Comparison of ENCODE assay signal across 13 cellular contexts in the genomic region with DNA sequence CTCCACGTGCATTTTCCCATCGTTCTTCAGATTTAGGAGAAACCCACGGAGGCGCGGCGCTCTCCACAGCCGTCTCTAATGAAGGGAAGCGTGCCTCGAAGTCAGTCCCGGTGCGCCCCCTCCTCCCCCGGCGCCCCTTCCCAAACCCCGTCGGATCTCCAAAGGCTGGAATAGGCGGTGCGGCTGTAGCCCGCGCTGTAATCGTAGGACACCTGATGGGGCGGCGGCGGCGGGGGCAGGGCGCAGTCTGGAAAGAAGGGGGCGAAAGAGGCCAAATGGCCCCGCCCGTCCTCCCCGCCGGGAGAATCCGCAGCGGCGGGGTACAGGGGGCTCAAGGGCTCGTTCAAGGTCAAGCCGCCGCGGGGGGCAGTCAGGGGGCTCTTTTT. TPM values are rescaled to one million over a fixed set of nuclear protein-coding genes. Genes with fewer than 3 reads are reported as not detected.
DNase-seq lines count a peak whose midpoint lies in the region; ATAC-seq and TF ChIP-seq lines count a peak whose summit lies in the region.
"Had no signal": no experiment of that assay in that cellular context is flagged by ENCODE, and none has a peak within 500 bp of the region (broad histone marks: within the 10 kb centered on the region; RNA-seq: fewer than 3 reads in every experiment).

No MANE protein-coding gene starts in this region.

- peak overlapping the region; percentile 45 to 75 (median 60) for H3K4me3 ChIP-seq in esophagus squamous epithelium
- peak overlapping the region; percentile 59 for H3K4me3 ChIP-seq in neural progenitor cell

- no peak overlapping the region for H3K27ac Mint-ChIP-seq in activated naive CD8-positive, alpha-beta T cell
- no peak overlapping the region for H3K27ac Mint-ChIP-seq in activated naive CD8-positive, alpha-beta T cell treated with anti-CD3 and anti-CD28 coated beads, Interleukin-2, amount 50 U/mL, for 24 hours
- no peak overlapping the region for H3K27ac Mint-ChIP-seq in neural progenitor cell
- no peak overlapping the region for H3K27ac Mint-ChIP-seq in activated T-helper 2 cell treated with anti-CD3 and anti-CD28 coated beads, Interferon-gamma antibody, Interleukin-2, Interleukin-4, amounts not matched to agents 10 μg/mL and 5 μg/mL and 100 μg/mL, durations not matched to agents 14 hours and 24 hours and 36 hours
- H3K27ac Mint-ChIP-seq: activated naive CD4-positive, alpha-beta T cell treated with anti-CD3 and anti-CD28 coated beads, Interleukin-2, amount 10 ng/mL, durations not matched to agents 7 days and 5 days had no signal

- intact Hi-C loops in esophagus squamous epithelium (cut with DNase I) = no loop called here
- intact Hi-C loops in activated T-helper 2 cell treated with anti-CD3 and anti-CD28 coated beads, Interferon-gamma antibody, Interleukin-2, Interleukin-4, amounts not matched to agents 10 μg/mL and 5 μg/mL and 100 μg/mL, durations not matched to agents 14 hours and 24 hours and 36 hours (cut with micrococcal nuclease) = no loop called here

- H3K9me3 ChIP-seq in esophagus squamous epithelium (no peaks in the 10 kb centered on the region), neural progenitor cell (ENCODE audit: low read depth) (no peaks in the 10 kb centered on the region)

- WGBS in esophagus squamous epithelium, 2 donors = 29 to 37% methylated on average over 10 to 12 of the region's 37 CpGs

- peaks cover 36% of the 10 kb centered on the region for H4K20me1 ChIP-seq in neural progenitor cell (ENCODE audit: low read depth)

- TF ChIP-seq POLR2A in esophagus squamous epithelium (IDR thresholded peaks at IDR 0.05) = no peak

- peaks cover 40% of the 10 kb centered on the region for H3K27me3 Mint-ChIP-seq in activated naive CD8-positive, alpha-beta T cell
- H3K27me3 Mint-ChIP-seq in activated naive CD8-positive, alpha-beta T cell treated with anti-CD3 and anti-CD28 coated beads, Interleukin-2, amount 50 U/mL, for 24 hours = peaks cover 59% of the 10 kb centered on the region
- peaks cover 32% of the 10 kb centered on the region for H3K27me3 Mint-ChIP-seq in neural progenitor cell (ENCODE audit: insufficient read depth, low read depth)
- peaks cover 71% of the 10 kb centered on the region for H3K27me3 Mint-ChIP-seq in activated T-helper 2 cell treated with anti-CD3 and anti-CD28 coated beads, Interferon-gamma antibody, Interleukin-2, Interleukin-4, amounts not matched to agents 10 μg/mL and 5 μg/mL and 100 μg/mL, durations not matched to agents 14 hours and 24 hours and 36 hours (ENCODE audit: low read depth)

- H3K4me3 Mint-ChIP-seq in activated naive CD8-positive, alpha-beta T cell = peak overlapping the region; percentile 72
- no peak overlapping the region for H3K4me3 Mint-ChIP-seq in activated naive CD8-positive, alpha-beta T cell treated with anti-CD3 and anti-CD28 coated beads, Interleukin-2, amount 50 U/mL, for 24 hours
- peak overlapping the region; percentile 82 for H3K4me3 Mint-ChIP-seq in neural progenitor cell
- no peak overlapping the region for H3K4me3 Mint-ChIP-seq in activated T-helper 2 cell treated with anti-CD3 and anti-CD28 coated beads, Interferon-gamma antibody, Interleukin-2, Interleukin-4, amounts not matched to agents 10 μg/mL and 5 μg/mL and 100 μg/mL, durations not matched to agents 14 hours and 24 hours and 36 hours (ENCODE audit: low read depth)

- no peaks in the 10 kb centered on the region for H3K9me3 Mint-ChIP-seq in activated naive CD8-positive, alpha-beta T cell (ENCODE audit: low read depth)
- H3K9me3 Mint-ChIP-seq in activated naive CD8-positive, alpha-beta T cell treated with anti-CD3 and anti-CD28 coated beads, Interleukin-2, amount 50 U/mL, for 24 hours = no peaks in the 10 kb centered on the region
- no peaks in the 10 kb centered on the region for H3K9me3 Mint-ChIP-seq in neural progenitor cell
- H3K9me3 Mint-ChIP-seq in activated T-helper 2 cell treated with anti-CD3 and anti-CD28 coated beads, Interferon-gamma antibody, Interleukin-2, Interleukin-4, amounts not matched to agents 10 μg/mL and 5 μg/mL and 100 μg/mL, durations not matched to agents 14 hours and 24 hours and 36 hours = no peaks in the 10 kb centered on the region

- H3K79me2 ChIP-seq in neural progenitor cell (ENCODE audit: low read depth) = no peaks in the 10 kb centered on the region

- DNase-seq in activated naive CD8-positive, alpha-beta T cell treated with anti-CD3 and anti-CD28 coated beads, Interleukin-2, amount 50 U/mL, for 24 hours = no peak
- DNase-seq in esophagus squamous epithelium (lab: John Stamatoyannopoulos, UW) (no peak), neural progenitor cell (ENCODE audit: low spot score) (peak; percentile 50), ureter (ENCODE audit: low spot score) (peak; percentile 55), NCI-H1092 treated with DMSO at 0.1 percent for 48 hours (lab: John Stamatoyannopoulos, UW) (no peak), NCI-H2171 (lab: John Stamatoyannopoulos, UW) (no peak)
- no peak for DNase-seq in activated T-helper 2 cell treated with anti-CD3 and anti-CD28 coated beads, Interferon-gamma antibody, Interleukin-2, Interleukin-4, amounts not matched to agents 10 μg/mL and 5 μg/mL and 100 μg/mL, durations not matched to agents 14 hours and 24 hours and 36 hours (ENCODE audit: low spot score)
- DNase-seq: HCEC 1CT, NCI-H1694, RPMI8226 had no signal

- H3K27me3 ChIP-seq in esophagus squamous epithelium = peaks cover 0 to 77% (median 6%) of the 10 kb centered on the region in 4 donors
- peaks cover 100% of the 10 kb centered on the region for H3K27me3 ChIP-seq in neural progenitor cell

- H3K4me1 ChIP-seq in esophagus squamous epithelium = peaks cover 0 to 20% (median 0%) of the 10 kb centered on the region in 3 donors
- peaks cover 20% of the 10 kb centered on the region for H3K4me1 ChIP-seq in neural progenitor cell

- no peak for ATAC-seq in activated naive CD8-positive, alpha-beta T cell treated with anti-CD3 and anti-CD28 coated beads, Interleukin-2, amount 50 U/mL, for 24 hours

- peak overlapping the region; percentile 84 for H3K4me2 ChIP-seq in neural progenitor cell

- peaks cover 16% of the 10 kb centered on the region for H3K4me1 Mint-ChIP-seq in activated naive CD8-positive, alpha-beta T cell (ENCODE audit: low read depth)
- H3K4me1 Mint-ChIP-seq in activated naive CD8-positive, alpha-beta T cell treated with anti-CD3 and anti-CD28 coated beads, Interleukin-2, amount 50 U/mL, for 24 hours = peaks cover 2% of the 10 kb centered on the region
- H3K4me1 Mint-ChIP-seq in neural progenitor cell = peaks cover 41% of the 10 kb centered on the region
- H3K4me1 Mint-ChIP-seq in activated T-helper 2 cell treated with anti-CD3 and anti-CD28 coated beads, Interferon-gamma antibody, Interleukin-2, Interleukin-4, amounts not matched to agents 10 μg/mL and 5 μg/mL and 100 μg/mL, durations not matched to agents 14 hours and 24 hours and 36 hours (ENCODE audit: low read depth) = peaks cover 2% of the 10 kb centered on the region

- H3K36me3 ChIP-seq in esophagus squamous epithelium = no peaks in the 10 kb centered on the region
- H3K36me3 ChIP-seq in neural progenitor cell = no peaks in the 10 kb centered on the region

- TF ChIP-seq CTCF in esophagus squamous epithelium (IDR thresholded peaks at IDR 0.05) = no peak
- TF ChIP-seq CTCF in neural progenitor cell (IDR thresholded peaks at IDR 0.05) = no peak

- peak overlapping the region in 1 of 4 donors; percentile 66 for H3K27ac ChIP-seq in esophagus squamous epithelium
- no peak overlapping the region for H3K27ac ChIP-seq in neural progenitor cell
- H3K27ac ChIP-seq: HL-60 had no signal

- no peaks in the 10 kb centered on the region for H3K36me3 Mint-ChIP-seq in activated naive CD8-positive, alpha-beta T cell
- H3K36me3 Mint-ChIP-seq in activated naive CD8-positive, alpha-beta T cell treated with anti-CD3 and anti-CD28 coated beads, Interleukin-2, amount 50 U/mL, for 24 hours (ENCODE audit: low read depth) = no peaks in the 10 kb centered on the region
- peaks cover 7% of the 10 kb centered on the region for H3K36me3 Mint-ChIP-seq in neural progenitor cell
- H3K36me3 Mint-ChIP-seq in activated T-helper 2 cell treated with anti-CD3 and anti-CD28 coated beads, Interferon-gamma antibody, Interleukin-2, Interleukin-4, amounts not matched to agents 10 μg/mL and 5 μg/mL and 100 μg/mL, durations not matched to agents 14 hours and 24 hours and 36 hours (ENCODE audit: low read depth) = no peaks in the 10 kb centered on the region
- H3K36me3 Mint-ChIP-seq: activated naive CD4-positive, alpha-beta T cell treated with anti-CD3 and anti-CD28 coated beads, Interleukin-2, amount 10 ng/mL, durations not matched to agents 7 days and 5 days had no signal

- no peak overlapping the region for H2AFZ ChIP-seq in neural progenitor cell (replicated peaks)

- H3K9ac ChIP-seq in neural progenitor cell = no peak overlapping the region

- H3F3A ChIP-seq in neural progenitor cell (ENCODE audit: low read depth) = peaks cover 25% of the 10 kb centered on the region

RNA-seq across cellular contexts. Expression of a gene that starts 1.3 kb away (rescaled TPM):
- total RNA-seq in esophagus squamous epithelium (under 1 TPM; 0.13 to 0.57 (median 0.34) TPM), neural progenitor cell (ENCODE audit: low replicate concordance) (0.09 TPM in 1 of 2 replicates, not detected in the other), ureter (10.4 TPM)
- total RNA-seq in activated T-helper 2 cell treated with anti-CD3 and anti-CD28 coated beads, Interferon-gamma antibody, Interleukin-2, Interleukin-4, amounts not matched to agents 10 μg/mL and 5 μg/mL and 100 μg/mL, durations not matched to agents 14 hours and 24 hours and 36 hours = not detected in 2 replicates

Comparison
In these comparisons a context has a peak if more than half of its experiments do, and no peak if none do; other contexts are left out.
1. H3K4me3 Mint-ChIP-seq: peak in activated naive CD8-positive, alpha-beta T cell (single experiment) and neural progenitor cell (single experiment); none in activated naive CD8-positive, alpha-beta T cell treated with anti-CD3 and anti-CD28 coated beads, Interleukin-2, amount 50 U/mL, for 24 hours (single experiment) and activated T-helper 2 cell treated with anti-CD3 and anti-CD28 coated beads, Interferon-gamma antibody, Interleukin-2, Interleukin-4, amounts not matched to agents 10 μg/mL and 5 μg/mL and 100 μg/mL, durations not matched to agents 14 hours and 24 hours and 36 hours (single experiment).
2. DNase-seq: peak in neural progenitor cell (single experiment) and ureter (single experiment); none in activated naive CD8-positive, alpha-beta T cell treated with anti-CD3 and anti-CD28 coated beads, Interleukin-2, amount 50 U/mL, for 24 hours (single experiment), esophagus squamous epithelium (single experiment), NCI-H1092 treated with DMSO at 0.1 percent for 48 hours (single experiment), NCI-H2171 (single experiment) and activated T-helper 2 cell treated with anti-CD3 and anti-CD28 coated beads, Interferon-gamma antibody, Interleukin-2, Interleukin-4, amounts not matched to agents 10 μg/mL and 5 μg/mL and 100 μg/mL, durations not matched to agents 14 hours and 24 hours and 36 hours (single experiment).